In the genomic region with DNA sequence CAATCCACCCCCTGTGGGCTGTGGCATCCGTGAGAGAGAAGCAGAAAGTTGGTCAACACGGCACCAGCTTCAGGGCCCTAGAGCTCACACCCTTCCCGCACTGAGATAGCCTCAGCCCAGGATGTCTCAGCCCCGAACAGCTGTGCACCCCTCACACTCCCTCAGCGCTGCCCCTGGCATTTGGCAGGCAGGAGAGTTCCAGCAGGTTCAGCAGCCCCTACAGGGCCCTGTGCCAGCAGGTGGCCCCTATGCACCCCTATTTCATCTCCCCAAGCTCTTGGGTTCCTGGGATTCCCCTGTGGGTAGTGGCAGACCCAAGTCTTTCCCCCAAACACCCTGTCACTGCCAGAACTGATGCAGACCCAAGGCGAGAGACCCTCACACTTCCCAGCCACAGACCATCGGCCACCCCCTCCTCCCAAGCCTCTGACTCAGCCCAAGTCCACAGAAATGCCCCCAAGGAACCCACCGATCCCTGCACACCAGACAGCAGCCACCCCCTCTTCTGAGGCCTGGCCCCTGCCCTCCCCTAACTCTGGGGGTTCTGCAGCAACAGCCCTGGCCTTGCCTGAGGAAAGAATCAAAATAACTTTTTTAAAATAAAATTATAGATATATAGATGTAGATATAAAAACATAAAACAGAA, we compare ENCODE assay signal across 20 cellular contexts.
A peak's percentile ranks its signal among the peaks of the same experiment; 100 is the strongest.
DNase-seq lines count a peak whose midpoint lies in the region; ATAC-seq and TF ChIP-seq lines count a peak whose summit lies in the region.
"Had no signal": no experiment of that assay in that cellular context is flagged by ENCODE, and none has a peak within 500 bp of the region (broad histone marks: within the 10 kb centered on the region; RNA-seq: fewer than 3 reads in every experiment).

No MANE protein-coding gene starts in this region.

- no peak overlapping the region for H3K27ac ChIP-seq in upper lobe of right lung
- H3K27ac ChIP-seq: SJCRH30 had no signal

- no peak overlapping the region for H3K9ac ChIP-seq in Loucy (ENCODE audit: low read depth, low read length, poor library complexity, severe bottlenecking)

- H3K79me2 ChIP-seq in Loucy (ENCODE audit: insufficient read depth, low read length) = no peaks in the 10 kb centered on the region

- no peak overlapping the region for H3K4me3 Mint-ChIP-seq in stimulated activated naive CD8-positive, alpha-beta T cell treated with anti-CD3 and anti-CD28 coated beads, Interleukin-15, amount 100 ng/mL, for 72 hours
- peak overlapping the region; percentile 50 for H3K4me3 Mint-ChIP-seq in mesothelial cell of epicardium
- H3K4me3 Mint-ChIP-seq in HFFc6 = no peak overlapping the region
- H3K4me3 Mint-ChIP-seq: B cell; CD4-positive, alpha-beta memory T cell; GM23338 had no signal

- H3K9me3 Mint-ChIP-seq in stimulated activated naive CD8-positive, alpha-beta T cell treated with anti-CD3 and anti-CD28 coated beads, Interleukin-15, amount 100 ng/mL, for 72 hours = no peaks in the 10 kb centered on the region
- H3K9me3 Mint-ChIP-seq in mesothelial cell of epicardium = no peaks in the 10 kb centered on the region
- no peaks in the 10 kb centered on the region for H3K9me3 Mint-ChIP-seq in HFFc6
- H3K9me3 Mint-ChIP-seq: CD4-positive, alpha-beta memory T cell; GM23338 had no signal

- H4K20me1 ChIP-seq in Loucy (ENCODE audit: insufficient read depth, low read length, poor library complexity, severe bottlenecking) = no peaks in the 10 kb centered on the region

- intact Hi-C loops in upper lobe of right lung (cut with DNase I) = no loop called here

- no peaks in the 10 kb centered on the region for H3K9me2 ChIP-seq in Loucy (replicated peaks; ENCODE audit: low read depth, low read length)

- no peaks in the 10 kb centered on the region for H3K27me3 Mint-ChIP-seq in stimulated activated naive CD8-positive, alpha-beta T cell treated with anti-CD3 and anti-CD28 coated beads, Interleukin-15, amount 100 ng/mL, for 72 hours
- H3K27me3 Mint-ChIP-seq in mesothelial cell of epicardium (ENCODE audit: low read depth) (no peaks in the 10 kb centered on the region), HFFc6 (ENCODE audit: insufficient read depth) (no peaks in the 10 kb centered on the region)
- H3K27me3 Mint-ChIP-seq: CD4-positive, alpha-beta memory T cell had no signal

- H3K9me3 ChIP-seq in Loucy (ENCODE audit: insufficient read depth, low read depth, low read length) (no peaks in the 10 kb centered on the region), upper lobe of right lung (no peaks in the 10 kb centered on the region)
- H3K9me3 ChIP-seq: SJCRH30 had no signal

- no peaks in the 10 kb centered on the region for H3K4me1 Mint-ChIP-seq in stimulated activated naive CD8-positive, alpha-beta T cell treated with anti-CD3 and anti-CD28 coated beads, Interleukin-15, amount 100 ng/mL, for 72 hours
- H3K4me1 Mint-ChIP-seq in mesothelial cell of epicardium = peaks cover 57% of the 10 kb centered on the region
- peaks cover 10% of the 10 kb centered on the region for H3K4me1 Mint-ChIP-seq in HFFc6 (ENCODE audit: low read depth)
- H3K4me1 Mint-ChIP-seq: B cell; CD4-positive, alpha-beta memory T cell; GM23338 had no signal

- H3K36me3 Mint-ChIP-seq in mesothelial cell of epicardium = peaks cover 13% of the 10 kb centered on the region
- H3K36me3 Mint-ChIP-seq in HFFc6 (ENCODE audit: low read depth) = no peaks in the 10 kb centered on the region
- H3K36me3 Mint-ChIP-seq: CD4-positive, alpha-beta memory T cell had no signal

- no peaks in the 10 kb centered on the region for H3F3A ChIP-seq in Loucy (ENCODE audit: low read depth)

- no peak overlapping the region for H3K4me3 ChIP-seq in Loucy (ENCODE audit: low read length, poor library complexity, severe bottlenecking)
- H3K4me3 ChIP-seq in upper lobe of right lung = no peak overlapping the region
- H3K4me3 ChIP-seq: GM23338, SJCRH30 had no signal

- H3K27me3 ChIP-seq in Loucy (ENCODE audit: insufficient read depth, low read length, poor library complexity, severe bottlenecking) (no peaks in the 10 kb centered on the region), upper lobe of right lung (no peaks in the 10 kb centered on the region)
- H3K27me3 ChIP-seq: SJCRH30 had no signal

- H3K36me3 ChIP-seq in Loucy (ENCODE audit: insufficient read depth, low read length) (no peaks in the 10 kb centered on the region), upper lobe of right lung (no peaks in the 10 kb centered on the region)
- H3K36me3 ChIP-seq: SJCRH30 had no signal

- no peak for DNase-seq in stimulated activated naive CD8-positive, alpha-beta T cell treated with anti-CD3 and anti-CD28 coated beads, Interleukin-15, amount 100 ng/mL, for 72 hours
- DNase-seq in stimulated activated naive CD8-positive, alpha-beta T cell treated with anti-CD3 and anti-CD28 coated beads, Interleukin-15, Interleukin-2, amounts not matched to agents 100 U/mL and 50 U/mL, for 24 hours = no peak
- DNase-seq in mesothelial cell of epicardium (ENCODE audit: low spot score in 2 of 2, unreplicated experiment in 2 of 2) = no peak
- peak; percentile 51 for DNase-seq in upper lobe of right lung
- DNase-seq in NCI-H2081 treated with DMSO at 0.1 percent for 48 hours (lab: John Stamatoyannopoulos, UW) = no peak
- DNase-seq in HFFc6 = no peak
- DNase-seq: Calu3; CD4-positive, alpha-beta memory T cell; GDM1; NCI-H1417; NCI-H187 treated with DMSO at 0.1 percent for 48 hours; NCI-H2171; NCI-H446 treated with DMSO at 0.1 percent for 48 hours; NCI-H748 treated with DMSO at 0.1 percent for 48 hours; RPMI8226; SJCRH30 had no signal

- H2AFZ ChIP-seq in Loucy (ENCODE audit: low read length) = no peak overlapping the region
- H2AFZ ChIP-seq: GM23338 had no signal

- no peak for ATAC-seq in stimulated activated naive CD8-positive, alpha-beta T cell treated with anti-CD3 and anti-CD28 coated beads, Interleukin-15, amount 100 ng/mL, for 72 hours
- no peak for ATAC-seq in stimulated activated naive CD8-positive, alpha-beta T cell treated with anti-CD3 and anti-CD28 coated beads, Interleukin-15, Interleukin-2, amounts not matched to agents 100 U/mL and 50 U/mL, for 24 hours
- ATAC-seq in upper lobe of right lung (no peak), HG02885 (IDR thresholded peaks at IDR 0.05; ENCODE audit: poor library complexity, unreplicated experiment) (no peak)
- ATAC-seq: GM23338 had no signal

- TF ChIP-seq CTCF in Loucy (conservative IDR thresholded peaks at IDR 0.05; ENCODE audit: low read length) (no peak), mesothelial cell of epicardium (IDR thresholded peaks at IDR 0.05; ENCODE audit: unreplicated experiment) (no peak), upper lobe of right lung (IDR thresholded peaks at IDR 0.05) (no peak), HFFc6 (IDR thresholded peaks at IDR 0.05) (no peak)

- H3K4me2 ChIP-seq in Loucy (ENCODE audit: low read depth, low read length, poor library complexity, severe bottlenecking) = peak overlapping the region; percentile 42
- H3K4me2 ChIP-seq: GM23338 had no signal

- H3K4me1 ChIP-seq in Loucy (ENCODE audit: insufficient read depth, low read length, poor library complexity, severe bottlenecking) = peaks cover 35% of the 10 kb centered on the region
- H3K4me1 ChIP-seq in upper lobe of right lung = no peaks in the 10 kb centered on the region

- peak overlapping the region; percentile 9 to 94 for H3K27ac Mint-ChIP-seq in stimulated activated naive CD8-positive, alpha-beta T cell treated with anti-CD3 and anti-CD28 coated beads, Interleukin-15, amount 100 ng/mL, for 72 hours
- H3K27ac Mint-ChIP-seq in mesothelial cell of epicardium (peak overlapping the region; percentile 87), HFFc6 (no peak overlapping the region)
- H3K27ac Mint-ChIP-seq: B cell; CD4-positive, alpha-beta memory T cell; GM23338 had no signal
